Comparison of ENCODE assay signal across 1 cellular context in genomic region chr3:152471814-152472605, GRCh38.
TF ChIP-seq lines count a peak whose summit lies in the region.

No MANE protein-coding gene starts in this region.

TF ChIP-seq in GM12878, 131 proteins besides CTCF, POLR2A, EP300 and RAD21 (continued from another document and continues in another):
- TF ChIP-seq ZNF592 (IDR thresholded peaks at IDR 0.05) (no peak), KLF5 (IDR thresholded peaks at IDR 0.05; ENCODE audit: partially characterized antibody) (no peak), ZBTB40 (IDR thresholded peaks at IDR 0.05; ENCODE audit: borderline replicate concordance) (no peak), ZBTB33 (IDR thresholded peaks at IDR 0.05) (no peak), SMC3 (IDR thresholded peaks at IDR 0.05; ENCODE audit: borderline replicate concordance, low read length) (peak; percentile 60), CBFB (IDR thresholded peaks at IDR 0.05; ENCODE audit: low read depth) (no peak), CBX5 (IDR thresholded peaks at IDR 0.05; ENCODE audit: low read depth) (no peak), NR2C1 (IDR thresholded peaks at IDR 0.05) (no peak), PBX3 (IDR thresholded peaks at IDR 0.05; ENCODE audit: insufficient replicate concordance, low read depth, low read length) (no peak), CHD2 (IDR thresholded peaks at IDR 0.05; ENCODE audit: borderline replicate concordance, low read depth, low read length) (no peak), SREBF2 (IDR thresholded peaks at IDR 0.05; ENCODE audit: low read length) (no peak), SIN3A (IDR thresholded peaks at IDR 0.05; ENCODE audit: low read depth, low read length) (no peak), ATF2 (IDR thresholded peaks at IDR 0.05; ENCODE audit: low read length) (no peak), ATF3 (IDR thresholded peaks at IDR 0.05; ENCODE audit: borderline replicate concordance, extremely low read depth, low read depth, low read length) (no peak), NR2F1 (conservative IDR thresholded peaks at IDR 0.05) (no peak), MTA3 (IDR thresholded peaks at IDR 0.05; ENCODE audit: borderline replicate concordance, low read length) (no peak), POU2F2 (IDR thresholded peaks at IDR 0.05; ENCODE audit: borderline replicate concordance, low read depth, low read length) (no peak), BHLHE40 (IDR thresholded peaks at IDR 0.05; ENCODE audit: borderline replicate concordance in 1 of 2, low read depth in 2 of 2, low read length in 1 of 2) (peak; percentile 56 to 83; a peak in 2 of 4 replicates), ESRRA (IDR thresholded peaks at IDR 0.05; ENCODE audit: low read length) (no peak), HSF1 (IDR thresholded peaks at IDR 0.05; ENCODE audit: low read depth, low read length) (no peak), SIX5 (IDR thresholded peaks at IDR 0.05; ENCODE audit: low read depth, low read length, severe bottlenecking) (no peak), NRF1 (conservative IDR thresholded peaks at IDR 0.05; ENCODE audit: low read depth, low read length) (no peak), RB1 (IDR thresholded peaks at IDR 0.05; ENCODE audit: borderline replicate concordance) (no peak), TAF1 (IDR thresholded peaks at IDR 0.05; ENCODE audit: borderline replicate concordance, low read depth, low read length) (no peak), ELK1 (IDR thresholded peaks at IDR 0.05; ENCODE audit: low read depth, low read length) (no peak), SKIL (IDR thresholded peaks at IDR 0.05; ENCODE audit: low read depth, poor library complexity, severe bottlenecking) (peak; percentile 34), RELA (IDR thresholded peaks at IDR 0.05; ENCODE audit: borderline replicate concordance, partially characterized antibody) (peak; percentile 30), MXI1 (IDR thresholded peaks at IDR 0.05; ENCODE audit: low read depth, low read length) (no peak), RAD51 (IDR thresholded peaks at IDR 0.05) (no peak), PAX5 (IDR thresholded peaks at IDR 0.05; ENCODE audit: borderline replicate concordance, low read depth, low read length) (no peak), SMAD1 (IDR thresholded peaks at IDR 0.05; ENCODE audit: low read depth, partially characterized antibody) (no peak), IRF3 (IDR thresholded peaks at IDR 0.05) (no peak), TCF3 (IDR thresholded peaks at IDR 0.05; ENCODE audit: borderline replicate concordance, insufficient read depth, low read depth, low read length) (no peak)
